In the genomic region with DNA sequence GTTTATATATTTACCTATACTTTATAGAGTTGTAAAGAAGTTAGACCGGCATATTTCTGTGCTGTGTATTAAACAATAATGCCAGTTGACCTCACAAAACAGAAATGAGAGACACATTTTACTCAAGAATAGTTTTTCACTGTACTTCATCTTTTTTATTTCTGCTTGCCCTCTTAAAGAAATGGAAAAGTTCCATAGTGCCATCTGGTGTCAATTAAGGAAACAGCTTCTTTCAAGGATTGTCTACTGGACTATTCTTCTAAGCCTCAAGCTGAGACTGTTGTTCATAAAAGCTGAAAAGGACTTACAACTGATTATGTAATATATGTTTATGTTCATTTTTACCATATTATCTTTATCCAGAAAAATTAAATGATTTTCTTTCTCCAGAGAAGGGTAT, we compare ENCODE assay signal across 8 cellular contexts.
DNase-seq lines count a peak whose midpoint lies in the region; ATAC-seq, FAIRE-seq and TF ChIP-seq lines count a peak whose summit lies in the region.

No MANE protein-coding gene starts in this region.

- no peak overlapping the region for H3K27ac ChIP-seq in pancreas

- no peak for ATAC-seq in pancreas
- ATAC-seq in HG02759 (IDR thresholded peaks at IDR 0.05; ENCODE audit: unreplicated experiment) = no peak
- no peak for ATAC-seq in GM21717 (IDR thresholded peaks at IDR 0.05; ENCODE audit: unreplicated experiment)

- no peaks in the 10 kb centered on the region for H3K27me3 ChIP-seq in pancreas

- H3K4me3 ChIP-seq in cardiac fibroblast (replicated peaks in 1 of 2; ENCODE audit: low read depth in 2 of 2, low read length in 2 of 2) = no peak overlapping the region
- H3K4me3 ChIP-seq in pancreas = no peak overlapping the region

- H3K27ac Mint-ChIP-seq in T-helper 2 cell treated with Interferon-gamma antibody and Interleukin-4, amounts not matched to agents 5 μg/mL and 100 μg/mL, for 36 hours = no peak overlapping the region

- H3K36me3 Mint-ChIP-seq in T-helper 2 cell treated with Interferon-gamma antibody and Interleukin-4, amounts not matched to agents 5 μg/mL and 100 μg/mL, for 36 hours (ENCODE audit: low read depth) = no peaks in the 10 kb centered on the region

- H3K9me3 ChIP-seq in pancreas = no peaks in the 10 kb centered on the region

- H3K4me1 ChIP-seq in pancreas = no peaks in the 10 kb centered on the region

- FAIRE-seq in pancreas (lab: Jason Lieb, UNC) = peak; percentile 54

- H3K4me1 Mint-ChIP-seq in T-helper 2 cell treated with Interferon-gamma antibody and Interleukin-4, amounts not matched to agents 5 μg/mL and 100 μg/mL, for 36 hours (ENCODE audit: low read depth) = no peaks in the 10 kb centered on the region

- no peaks in the 10 kb centered on the region for H3K27me3 Mint-ChIP-seq in T-helper 2 cell treated with Interferon-gamma antibody and Interleukin-4, amounts not matched to agents 5 μg/mL and 100 μg/mL, for 36 hours (ENCODE audit: low read depth)

- WGBS in pancreas, 2 donors = 2 to 16% methylated on average over 1 of the region's 1 CpG

- TF ChIP-seq CTCF in cardiac fibroblast (IDR thresholded peaks at IDR 0.05; ENCODE audit: low read depth, low read length) = peak; percentile 46
- no peak for TF ChIP-seq CTCF in pancreas (IDR thresholded peaks at IDR 0.05)

- H3K36me3 ChIP-seq in pancreas = no peaks in the 10 kb centered on the region

- peaks cover 1% of the 10 kb centered on the region for H3K9me3 Mint-ChIP-seq in T-helper 2 cell treated with Interferon-gamma antibody and Interleukin-4, amounts not matched to agents 5 μg/mL and 100 μg/mL, for 36 hours

- no peak overlapping the region for H3K4me3 Mint-ChIP-seq in T-helper 2 cell treated with Interferon-gamma antibody and Interleukin-4, amounts not matched to agents 5 μg/mL and 100 μg/mL, for 36 hours

- DNase-seq in NCI-H510A treated with DMSO at 0.1 percent for 48 hours (lab: John Stamatoyannopoulos, UW) = peak; percentile 65
- DNase-seq in NCI-H510A (lab: John Stamatoyannopoulos, UW) = no peak
- peak; percentile 12 for DNase-seq in NCI-H2196 (lab: John Stamatoyannopoulos, UW; ENCODE audit: unreplicated experiment)
- DNase-seq in cardiac fibroblast (ENCODE audit: low read depth in 2 of 2) = peak; percentile 61 to 70
- DNase-seq in pancreas = no peak
- DNase-seq in T-helper 2 cell treated with Interferon-gamma antibody and Interleukin-4, amounts not matched to agents 5 μg/mL and 100 μg/mL, for 36 hours (ENCODE audit: low spot score) = no peak

- intact Hi-C loops in pancreas (cut with DNase I) = no loop called here

Comparison
In these comparisons a context has a peak if more than half of its experiments do, and no peak if none do; other contexts are left out.
1. DNase-seq: peak in NCI-H510A treated with DMSO at 0.1 percent for 48 hours (single experiment), NCI-H2196 (single experiment) and cardiac fibroblast (2 of 2); none in NCI-H510A (single experiment), pancreas (0 of 6) and T-helper 2 cell treated with Interferon-gamma antibody and Interleukin-4, amounts not matched to agents 5 μg/mL and 100 μg/mL, for 36 hours (single experiment).